ENCODE assay signal across 8 cellular contexts in genomic region chr17:32083549-32083948, GRCh38. TPM values are rescaled to one million over a fixed set of nuclear protein-coding genes. Genes with fewer than 3 reads are reported as not detected.
DNase-seq lines count a peak whose midpoint lies in the region; ATAC-seq and TF ChIP-seq lines count a peak whose summit lies in the region.
"Not testable (repeated sequence)": the region's sequence is repeated elsewhere in the genome, so short reads cannot be mapped to it uniquely, and the experiment has no call there.

No MANE protein-coding gene starts in this region.

- H3K27ac ChIP-seq in breast epithelium (peak overlapping the region; percentile 7 to 29), upper lobe of left lung (peak overlapping the region in 1 of 4 donors; percentile 40)
- not testable (repeated sequence) for H3K27ac ChIP-seq in right lobe of liver

- not testable (repeated sequence) for H3K9me3 ChIP-seq in breast epithelium, right lobe of liver, upper lobe of left lung

- not testable (repeated sequence) for DNase-seq in Calu3; breast epithelium (ENCODE audit: low spot score in 2 of 2); fibroblast of villous mesenchyme (ENCODE audit: low read depth); right lobe of liver; progenitor cell of endocrine pancreas (ENCODE audit: low spot score, unreplicated experiment)
- DNase-seq in NCI-H146 (lab: John Stamatoyannopoulos, UW) (peak; percentile 33), upper lobe of left lung (peak in 1 of 2 donors; percentile 56)

- not testable (repeated sequence) for H3K27me3 Mint-ChIP-seq in Calu3 (ENCODE audit: unreplicated experiment); progenitor cell of endocrine pancreas

- not testable (repeated sequence) for H3K36me3 ChIP-seq in breast epithelium, right lobe of liver, upper lobe of left lung

- H3K4me3 ChIP-seq in WI38 (ENCODE audit: low read depth, low read length) = peak overlapping the region; percentile 30; the same call in 1 of the 2 replicates
- H3K4me3 ChIP-seq in breast epithelium = peak overlapping the region; percentile 22 to 73 (median 58)
- peak overlapping the region; percentile 53 for H3K4me3 ChIP-seq in fibroblast of villous mesenchyme (ENCODE audit: low read depth, low read length)
- H3K4me3 ChIP-seq in right lobe of liver = peak overlapping the region; percentile 16 to 31 (median 21)
- H3K4me3 ChIP-seq in upper lobe of left lung = peak overlapping the region in 3 of 4 donors; percentile 44 to 53 (median 47)

- not testable (repeated sequence) for H3K27ac Mint-ChIP-seq in Calu3 (ENCODE audit: unreplicated experiment)
- peak overlapping the region; percentile 56 for H3K27ac Mint-ChIP-seq in progenitor cell of endocrine pancreas

- H3K4me3 Mint-ChIP-seq in Calu3 (ENCODE audit: low read depth, unreplicated experiment) (peak overlapping the region; percentile 59), progenitor cell of endocrine pancreas (ENCODE audit: low read depth) (peak overlapping the region; percentile 44)

- H3K4me1 ChIP-seq in breast epithelium, right lobe of liver: not testable (repeated sequence)
- peaks cover 0 to 12% (median 0%) of the 10 kb centered on the region in 4 donors for H3K4me1 ChIP-seq in upper lobe of left lung

- H3K27me3 ChIP-seq in breast epithelium, right lobe of liver, upper lobe of left lung: not testable (repeated sequence)

- H3K36me3 Mint-ChIP-seq in Calu3 (ENCODE audit: insufficient read depth, unreplicated experiment); progenitor cell of endocrine pancreas (ENCODE audit: insufficient read depth): not testable (repeated sequence)

- not testable (repeated sequence) for H3K4me1 Mint-ChIP-seq in Calu3 (ENCODE audit: low read depth, unreplicated experiment); progenitor cell of endocrine pancreas (ENCODE audit: low read depth)

- not testable (repeated sequence) for BruUV-seq in Calu3 (replicated peaks; lab: Mats Ljungman, UMichigan)

- not testable (repeated sequence) for H3K9me3 Mint-ChIP-seq in Calu3 (ENCODE audit: low read depth, unreplicated experiment); progenitor cell of endocrine pancreas (ENCODE audit: low read depth)

- CTCF ChIA-PET in Calu3 (lab: Charles Lee) = not testable (repeated sequence)

- not testable (repeated sequence) for TF ChIP-seq EP300 in upper lobe of left lung (IDR thresholded peaks at IDR 0.05)

- intact Hi-C loops in Calu3 (cut with micrococcal nuclease; ENCODE audit: unreplicated experiment); breast epithelium (cut with DNase I; ENCODE audit: low total_unique reads); right lobe of liver (cut with DNase I): not testable (repeated sequence)

- WGBS in right lobe of liver (ENCODE audit: insufficient coverage, low coverage, low lambda C conversion rate, missing lambda C conversion rate) = 11% methylated on average over 3 of the region's 13 CpGs
- 0 to 17% methylated on average over 1 to 6 of the region's 13 CpGs for WGBS in upper lobe of left lung, 2 donors

- TF ChIP-seq POLR2A in breast epithelium (IDR thresholded peaks at IDR 0.05); right lobe of liver (IDR thresholded peaks at IDR 0.05); upper lobe of left lung (IDR thresholded peaks at IDR 0.05): not testable (repeated sequence)

- ATAC-seq in right lobe of liver (peak in 3 of 4 donors; percentile 27 to 43 (median 30)), upper lobe of left lung (ENCODE audit: low FRiP score in 2 of 2) (peak; percentile 51 to 61)

- TF ChIP-seq CTCF in Calu3 (IDR thresholded peaks at IDR 0.05; ENCODE audit: unreplicated experiment); WI38 (IDR thresholded peaks at IDR 0.05; ENCODE audit: low read depth, low read length); breast epithelium (IDR thresholded peaks at IDR 0.05); fibroblast of villous mesenchyme (IDR thresholded peaks at IDR 0.05; ENCODE audit: insufficient read depth, low read depth, low read length); right lobe of liver (IDR thresholded peaks at IDR 0.05); progenitor cell of endocrine pancreas (IDR thresholded peaks at IDR 0.05; ENCODE audit: unreplicated experiment); upper lobe of left lung (IDR thresholded peaks at IDR 0.05): not testable (repeated sequence)

RNA-seq across cellular contexts. Expression of gene RHOT1, which starts 58.8 kb away (rescaled TPM):
- 23.0 TPM in 2 replicates for total RNA-seq in Calu3 (2022)
- total RNA-seq in breast epithelium = 10 to 100 TPM; 62.9 to 74.6 (median 72.0) TPM
- total RNA-seq in fibroblast of villous mesenchyme = 29.0 and 48.8 TPM in 2 replicates
- 10 to 100 TPM; 12.0 to 24.5 (median 14.2) TPM for total RNA-seq in right lobe of liver
- total RNA-seq in progenitor cell of endocrine pancreas = 32.4 and 33.1 TPM in 2 replicates
- total RNA-seq in upper lobe of left lung = 100 to 1,000 TPM in 1 of 6 donors, 10 to 100 TPM in 5; 37.2 to 110 (median 52.2) TPM
